Comparison of ENCODE assay signal across 1 cellular context in the genomic region with DNA sequence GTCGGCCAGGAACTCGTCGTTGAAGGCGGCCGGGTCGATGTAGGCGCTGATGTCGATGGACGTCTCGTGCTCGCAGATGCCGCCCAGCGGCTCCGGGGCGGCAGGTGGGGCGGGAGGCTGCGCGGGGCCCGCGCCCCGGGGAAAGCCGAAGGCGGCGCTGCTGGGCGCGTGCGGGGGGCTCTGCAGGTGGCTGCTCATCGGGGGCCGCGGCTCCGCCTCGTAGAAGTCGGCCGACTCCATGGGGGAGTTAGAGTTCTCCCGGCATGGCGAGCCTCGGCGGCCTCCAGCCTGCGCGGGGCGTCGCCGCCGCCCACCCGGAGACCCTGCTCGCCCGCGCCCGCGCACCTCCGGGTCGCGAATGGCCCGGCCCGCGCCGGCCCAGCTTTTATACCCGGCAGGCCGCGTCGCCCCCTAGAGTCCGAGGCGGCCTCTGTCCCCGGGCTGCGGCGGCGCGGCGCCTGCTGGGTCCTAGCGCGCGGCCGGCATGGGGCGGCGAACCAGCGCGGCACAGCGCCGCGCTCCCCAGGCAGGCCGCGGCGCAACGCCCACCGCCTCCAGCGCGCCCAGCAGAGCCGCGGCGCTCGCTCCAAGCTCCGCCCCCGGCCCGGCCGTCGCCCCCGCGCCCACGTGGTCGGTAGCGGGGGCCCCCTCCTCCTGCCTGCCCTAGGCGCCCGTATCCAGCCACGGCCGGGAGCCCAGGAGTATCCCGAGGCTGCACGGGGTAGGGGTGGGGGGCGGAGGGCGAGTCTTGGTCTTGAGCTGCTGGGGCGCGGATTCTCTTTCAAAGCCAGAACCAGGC.
TF ChIP-seq lines count a peak whose summit lies in the region.

A gene (minus strand): TSS at position 360 of the 799 bp plus-strand sequence. CDS start 120 bp downstream, at position 240.

TF ChIP-seq in HCT116, 20 proteins besides CTCF, POLR2A, EP300 and RAD21 (continued from another document):
- TF ChIP-seq, protein P1, sequence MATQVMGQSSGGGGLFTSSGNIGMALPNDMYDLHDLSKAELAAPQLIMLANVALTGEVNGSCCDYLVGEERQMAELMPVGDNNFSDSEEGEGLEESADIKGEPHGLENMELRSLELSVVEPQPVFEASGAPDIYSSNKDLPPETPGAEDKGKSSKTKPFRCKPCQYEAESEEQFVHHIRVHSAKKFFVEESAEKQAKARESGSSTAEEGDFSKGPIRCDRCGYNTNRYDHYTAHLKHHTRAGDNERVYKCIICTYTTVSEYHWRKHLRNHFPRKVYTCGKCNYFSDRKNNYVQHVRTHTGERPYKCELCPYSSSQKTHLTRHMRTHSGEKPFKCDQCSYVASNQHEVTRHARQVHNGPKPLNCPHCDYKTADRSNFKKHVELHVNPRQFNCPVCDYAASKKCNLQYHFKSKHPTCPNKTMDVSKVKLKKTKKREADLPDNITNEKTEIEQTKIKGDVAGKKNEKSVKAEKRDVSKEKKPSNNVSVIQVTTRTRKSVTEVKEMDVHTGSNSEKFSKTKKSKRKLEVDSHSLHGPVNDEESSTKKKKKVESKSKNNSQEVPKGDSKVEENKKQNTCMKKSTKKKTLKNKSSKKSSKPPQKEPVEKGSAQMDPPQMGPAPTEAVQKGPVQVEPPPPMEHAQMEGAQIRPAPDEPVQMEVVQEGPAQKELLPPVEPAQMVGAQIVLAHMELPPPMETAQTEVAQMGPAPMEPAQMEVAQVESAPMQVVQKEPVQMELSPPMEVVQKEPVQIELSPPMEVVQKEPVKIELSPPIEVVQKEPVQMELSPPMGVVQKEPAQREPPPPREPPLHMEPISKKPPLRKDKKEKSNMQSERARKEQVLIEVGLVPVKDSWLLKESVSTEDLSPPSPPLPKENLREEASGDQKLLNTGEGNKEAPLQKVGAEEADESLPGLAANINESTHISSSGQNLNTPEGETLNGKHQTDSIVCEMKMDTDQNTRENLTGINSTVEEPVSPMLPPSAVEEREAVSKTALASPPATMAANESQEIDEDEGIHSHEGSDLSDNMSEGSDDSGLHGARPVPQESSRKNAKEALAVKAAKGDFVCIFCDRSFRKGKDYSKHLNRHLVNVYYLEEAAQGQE (IDR thresholded peaks at IDR 0.05; ENCODE audit: low read depth) = no peak
- no peak for TF ChIP-seq EZH2phosphoT487 (IDR thresholded peaks at IDR 0.05; ENCODE audit: borderline replicate concordance)
- peak; percentile 90 for TF ChIP-seq EGR1 (IDR thresholded peaks at IDR 0.05; ENCODE audit: low read depth)
- TF ChIP-seq, protein P2, sequence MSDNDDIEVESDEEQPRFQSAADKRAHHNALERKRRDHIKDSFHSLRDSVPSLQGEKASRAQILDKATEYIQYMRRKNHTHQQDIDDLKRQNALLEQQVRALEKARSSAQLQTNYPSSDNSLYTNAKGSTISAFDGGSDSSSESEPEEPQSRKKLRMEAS (IDR thresholded peaks at IDR 0.05) = no peak; the same call in none of the 2 replicates
- TF ChIP-seq POLR2AphosphoS5 (IDR thresholded peaks at IDR 0.05; ENCODE audit: low read depth, low read length) = peak; percentile 99
- no peak for TF ChIP-seq ELF1 (IDR thresholded peaks at IDR 0.05; ENCODE audit: borderline replicate concordance, low read depth)
- peak; percentile 73 for TF ChIP-seq SP1 (IDR thresholded peaks at IDR 0.05; ENCODE audit: low read depth)
- TF ChIP-seq ZFX (IDR thresholded peaks at IDR 0.05) = peak; percentile 92
